ENCODE assay signal across 8 cellular contexts in the genomic region with DNA sequence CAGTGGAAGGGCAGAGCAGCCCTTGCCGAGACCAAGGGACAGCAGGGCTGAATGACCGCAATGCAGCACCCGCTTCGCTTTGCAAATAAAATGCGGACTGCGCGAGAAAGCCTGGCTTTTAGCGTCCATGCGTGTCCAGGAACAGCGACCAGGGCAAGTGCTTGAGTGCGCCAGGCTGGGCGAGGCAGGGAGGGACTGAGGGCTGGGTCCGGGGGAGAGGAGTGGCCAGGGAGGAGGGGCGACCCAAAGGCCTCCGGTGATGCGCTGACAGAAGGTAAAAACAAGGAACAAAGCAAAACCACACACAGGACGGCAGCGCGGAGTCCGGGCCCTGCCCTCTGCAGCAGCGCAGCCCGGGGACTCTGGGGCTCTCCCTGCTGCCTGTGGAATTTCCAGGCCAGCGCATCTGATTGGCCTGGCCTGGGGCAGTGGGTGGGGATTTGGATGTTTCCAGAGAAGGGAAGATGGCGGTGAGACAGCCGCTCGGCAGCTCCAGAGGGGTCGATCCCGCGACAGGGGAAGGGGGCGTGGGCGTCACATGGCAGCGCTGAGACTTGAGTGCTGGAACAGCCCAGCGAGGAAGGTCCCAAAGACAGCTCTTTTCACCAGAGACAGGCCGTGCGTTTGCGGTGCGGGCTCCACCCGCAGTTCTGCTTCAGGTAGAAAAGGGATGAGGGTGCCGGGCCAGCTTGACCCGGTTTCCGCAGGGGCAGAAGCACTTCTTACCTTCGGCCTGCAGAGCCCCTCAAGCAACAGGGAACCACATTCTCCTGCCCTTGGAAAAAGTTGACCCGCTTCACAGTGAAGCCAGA. TPM values are rescaled to one million over a fixed set of nuclear protein-coding genes. Genes with fewer than 3 reads are reported as not detected.
DNase-seq lines count a peak whose midpoint lies in the region; ATAC-seq and TF ChIP-seq lines count a peak whose summit lies in the region.

No MANE protein-coding gene starts in this region.

- peak overlapping the region; percentile 68 to 77 for H3K27ac ChIP-seq in testis

- ATAC-seq in GM18867 (IDR thresholded peaks at IDR 0.05; ENCODE audit: unreplicated experiment) (peak; percentile 84), HG03457 (IDR thresholded peaks at IDR 0.05; ENCODE audit: unreplicated experiment) (peak; percentile 58)

- no peaks in the 10 kb centered on the region for H3K27me3 ChIP-seq in testis

- TF ChIP-seq POLR2A in testis (IDR thresholded peaks at IDR 0.05): peak; percentile 4

- no peaks in the 10 kb centered on the region for H3K36me3 ChIP-seq in testis (ENCODE audit: low read depth, missing control alignments)

- H3K4me3 Mint-ChIP-seq in activated T-helper 2 cell treated with anti-CD3 and anti-CD28 coated beads, Interferon-gamma antibody, Interleukin-2, Interleukin-4, amounts not matched to agents 10 μg/mL and 5 μg/mL and 100 μg/mL, durations not matched to agents 14 hours and 24 hours and 36 hours (ENCODE audit: low read depth): peak overlapping the region; percentile 82
- H3K4me3 Mint-ChIP-seq in neural crest cell: peak overlapping the region; percentile 93

- intact Hi-C loops in activated T-helper 2 cell treated with anti-CD3 and anti-CD28 coated beads, Interferon-gamma antibody, Interleukin-2, Interleukin-4, amounts not matched to agents 10 μg/mL and 5 μg/mL and 100 μg/mL, durations not matched to agents 14 hours and 24 hours and 36 hours (cut with micrococcal nuclease): no loop called here
- intact Hi-C loops in testis (cut with DNase I; ENCODE audit: low total_unique reads): no loop called here

- no peaks in the 10 kb centered on the region for H3K36me3 Mint-ChIP-seq in activated T-helper 2 cell treated with anti-CD3 and anti-CD28 coated beads, Interferon-gamma antibody, Interleukin-2, Interleukin-4, amounts not matched to agents 10 μg/mL and 5 μg/mL and 100 μg/mL, durations not matched to agents 14 hours and 24 hours and 36 hours (ENCODE audit: low read depth)
- H3K36me3 Mint-ChIP-seq in neural crest cell (ENCODE audit: low read depth): no peaks in the 10 kb centered on the region

- 1 to 3% methylated on average over 20 to 43 of the region's 43 CpGs for WGBS in testis, 2 donors

- TF ChIP-seq CTCF in neural crest cell (conservative IDR thresholded peaks at IDR 0.05): no peak
- no peak for TF ChIP-seq CTCF in testis (IDR thresholded peaks at IDR 0.05)

- no peaks in the 10 kb centered on the region for H3K9me3 ChIP-seq in testis

- H3K4me3 ChIP-seq in testis: peak overlapping the region; percentile 54 to 68

- peaks cover 14% of the 10 kb centered on the region for H3K4me1 Mint-ChIP-seq in activated T-helper 2 cell treated with anti-CD3 and anti-CD28 coated beads, Interferon-gamma antibody, Interleukin-2, Interleukin-4, amounts not matched to agents 10 μg/mL and 5 μg/mL and 100 μg/mL, durations not matched to agents 14 hours and 24 hours and 36 hours (ENCODE audit: low read depth)
- peaks cover 21% of the 10 kb centered on the region for H3K4me1 Mint-ChIP-seq in neural crest cell

- peak overlapping the region; percentile 4 for H3K27ac Mint-ChIP-seq in activated T-helper 2 cell treated with anti-CD3 and anti-CD28 coated beads, Interferon-gamma antibody, Interleukin-2, Interleukin-4, amounts not matched to agents 10 μg/mL and 5 μg/mL and 100 μg/mL, durations not matched to agents 14 hours and 24 hours and 36 hours
- peak overlapping the region; percentile 97 for H3K27ac Mint-ChIP-seq in neural crest cell (ENCODE audit: unreplicated experiment)

- H3K4me1 ChIP-seq in testis: peaks cover 14% of the 10 kb centered on the region

- DNase-seq in AML-193 (lab: John Stamatoyannopoulos, UW) (peak; percentile 40 to 70), NCI-H82 treated with DMSO at 0.1 percent for 48 hours (lab: John Stamatoyannopoulos, UW; ENCODE audit: unreplicated experiment) (peak; percentile 80), foreskin melanocyte (peak; percentile 79), neural crest cell (ENCODE audit: low read depth, low spot score) (peak; percentile 78), testis (peak; percentile 92)
- DNase-seq in activated T-helper 2 cell treated with anti-CD3 and anti-CD28 coated beads, Interferon-gamma antibody, Interleukin-2, Interleukin-4, amounts not matched to agents 10 μg/mL and 5 μg/mL and 100 μg/mL, durations not matched to agents 14 hours and 24 hours and 36 hours (ENCODE audit: low spot score): no peak

- H3K9me3 Mint-ChIP-seq in activated T-helper 2 cell treated with anti-CD3 and anti-CD28 coated beads, Interferon-gamma antibody, Interleukin-2, Interleukin-4, amounts not matched to agents 10 μg/mL and 5 μg/mL and 100 μg/mL, durations not matched to agents 14 hours and 24 hours and 36 hours: peaks cover 9% of the 10 kb centered on the region
- no peaks in the 10 kb centered on the region for H3K9me3 Mint-ChIP-seq in neural crest cell

- H3K27me3 Mint-ChIP-seq in activated T-helper 2 cell treated with anti-CD3 and anti-CD28 coated beads, Interferon-gamma antibody, Interleukin-2, Interleukin-4, amounts not matched to agents 10 μg/mL and 5 μg/mL and 100 μg/mL, durations not matched to agents 14 hours and 24 hours and 36 hours (ENCODE audit: low read depth): peaks cover 17% of the 10 kb centered on the region
- no peaks in the 10 kb centered on the region for H3K27me3 Mint-ChIP-seq in neural crest cell (ENCODE audit: low read depth)

RNA-seq across cellular contexts. Expression of gene SSR1, which starts 51.8 kb away (rescaled TPM):
- 196 and 203 TPM in 2 replicates for total RNA-seq in activated T-helper 2 cell treated with anti-CD3 and anti-CD28 coated beads, Interferon-gamma antibody, Interleukin-2, Interleukin-4, amounts not matched to agents 10 μg/mL and 5 μg/mL and 100 μg/mL, durations not matched to agents 14 hours and 24 hours and 36 hours
- total RNA-seq in neural crest cell (110 and 111 TPM in 2 replicates), testis (10 to 100 TPM; 42.7 to 62.5 TPM)
- polyA plus RNA-seq in testis (ENCODE audit: insufficient read depth, low read depth, low replicate concordance): 65.7 TPM
